ENCODE assay signal across 17 cellular contexts in the genomic region with DNA sequence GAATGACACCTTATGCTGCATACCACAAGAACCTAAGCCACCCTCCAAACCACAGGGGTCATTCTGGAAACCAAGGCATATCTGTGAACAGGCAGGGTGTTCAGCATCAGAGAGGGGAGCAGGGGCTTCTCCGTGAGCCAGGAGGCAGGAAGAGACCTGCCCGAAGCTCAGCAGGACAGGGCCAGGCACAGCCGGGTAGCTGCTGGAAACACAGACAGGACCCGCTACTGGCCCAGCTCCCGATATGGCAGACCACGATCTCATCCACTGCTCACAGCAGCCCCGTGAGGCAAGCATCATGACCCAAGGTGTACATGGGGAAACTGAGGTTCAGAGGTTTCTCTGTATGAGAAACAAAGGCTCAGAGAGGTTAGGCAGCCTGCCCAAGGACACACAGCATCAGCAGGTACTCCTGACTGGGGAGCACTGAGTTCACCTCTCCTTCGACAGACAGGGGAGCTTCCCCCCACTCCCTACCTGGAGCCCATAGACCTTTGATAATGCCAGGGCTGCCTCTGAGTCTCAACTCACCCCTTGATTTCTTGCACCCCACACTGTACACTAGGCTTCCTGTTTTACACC.
DNase-seq lines count a peak whose midpoint lies in the region; ATAC-seq, FAIRE-seq and TF ChIP-seq lines count a peak whose summit lies in the region.
"Had no signal": no experiment of that assay in that cellular context is flagged by ENCODE, and none has a peak within 500 bp of the region (broad histone marks: within the 10 kb centered on the region; RNA-seq: fewer than 3 reads in every experiment).

No MANE protein-coding gene starts in this region.

- no peak for ATAC-seq in activated CD8-positive, alpha-beta memory T cell treated with anti-CD3 and anti-CD28 coated beads, Interleukin-2, amount 10 ng/mL, durations not matched to agents 7 days and 5 days
- no peak for ATAC-seq in A549
- ATAC-seq in gastroesophageal sphincter = no peak
- ATAC-seq in GM18868 (IDR thresholded peaks at IDR 0.05; ENCODE audit: unreplicated experiment) = no peak
- ATAC-seq: GM12878 had no signal

- no peaks in the 10 kb centered on the region for H3K9me3 Mint-ChIP-seq in activated CD8-positive, alpha-beta memory T cell treated with anti-CD3 and anti-CD28 coated beads, Interleukin-2, amount 10 ng/mL, durations not matched to agents 7 days and 5 days (ENCODE audit: low read depth)

- intact Hi-C loops in esophagus muscularis mucosa (cut with DNase I) (no loop called here), posterior vena cava (cut with DNase I) (loop anchor here in 1 of 2 donors (5.0 kb wide), 1 partner anchor 1013 kb away; no protein-coding TSS in a partner anchor)

- H3K4me1 ChIP-seq in A549 = no peaks in the 10 kb centered on the region
- H3K4me1 ChIP-seq in esophagus muscularis mucosa = no peaks in the 10 kb centered on the region
- H3K4me1 ChIP-seq in gastroesophageal sphincter = no peaks in the 10 kb centered on the region
- H3K4me1 ChIP-seq: HAP-1 had no signal

- H3K36me3 Mint-ChIP-seq in activated CD8-positive, alpha-beta memory T cell treated with anti-CD3 and anti-CD28 coated beads, Interleukin-2, amount 10 ng/mL, durations not matched to agents 7 days and 5 days = no peaks in the 10 kb centered on the region
- H3K36me3 Mint-ChIP-seq: CD14-positive monocyte had no signal

- H3K4me3 ChIP-seq in A549 (no peak overlapping the region), esophagus muscularis mucosa (no peak overlapping the region), gastroesophageal sphincter (no peak overlapping the region)
- H3K4me3 ChIP-seq: GM12878, HAP-1 had no signal

- POLR2A ChIA-PET in A549 (lab: Yijun Ruan, JAX) = no interaction called here

- peaks cover 14% of the 10 kb centered on the region for H3K27me3 Mint-ChIP-seq in activated CD8-positive, alpha-beta memory T cell treated with anti-CD3 and anti-CD28 coated beads, Interleukin-2, amount 10 ng/mL, durations not matched to agents 7 days and 5 days

- TF ChIP-seq EP300 in A549 (IDR thresholded peaks at IDR 0.05) = no peak
- no peak for TF ChIP-seq EP300 in esophagus muscularis mucosa (IDR thresholded peaks at IDR 0.05)
- no peak for TF ChIP-seq EP300 in gastroesophageal sphincter (IDR thresholded peaks at IDR 0.05)

- CTCF ChIA-PET in activated CD8-positive, alpha-beta memory T cell treated with anti-CD3 and anti-CD28 coated beads, Interleukin-2, amount 10 ng/mL, durations not matched to agents 7 days and 5 days (lab: Charles Lee) = no interaction called here
- CTCF ChIA-PET in A549 (lab: Yijun Ruan, JAX) = interaction anchor here (1.2 to 2.5 kb wide), 2 partner anchors 10 to 25 kb away, joined by 5 to 9 read pairs; no protein-coding TSS in a partner anchor

- H3K4me2 ChIP-seq in A549 = no peak overlapping the region

- no peak for FAIRE-seq in A549 (lab: Jason Lieb, UNC)
- FAIRE-seq: GM12878, GM18507, GM19239 had no signal

- 60% methylated on average over 8 of the region's 8 CpGs for WGBS in A549 (ENCODE audit: missing lambda C conversion rate)
- WGBS in esophagus muscularis mucosa = 90% methylated on average over 2 of the region's 8 CpGs
- WGBS in gastroesophageal sphincter (ENCODE audit: low coverage in 1 of 2), 2 donors = 90% methylated on average over 1 of the region's 8 CpGs; no CpG with 5 or more reads in 1 of the 2 donors

- H3K4me3 Mint-ChIP-seq in activated CD8-positive, alpha-beta memory T cell treated with anti-CD3 and anti-CD28 coated beads, Interleukin-2, amount 10 ng/mL, durations not matched to agents 7 days and 5 days = no peak overlapping the region
- H3K4me3 Mint-ChIP-seq: CD14-positive monocyte had no signal

- TF ChIP-seq POLR2A in A549 (IDR thresholded peaks at IDR 0.05; ENCODE audit: low read length) (no peak), esophagus muscularis mucosa (IDR thresholded peaks at IDR 0.05; ENCODE audit: low read depth) (no peak), gastroesophageal sphincter (IDR thresholded peaks at IDR 0.05) (no peak)

- H3K9me3 ChIP-seq in A549 (no peaks in the 10 kb centered on the region), esophagus muscularis mucosa (no peaks in the 10 kb centered on the region), gastroesophageal sphincter (no peaks in the 10 kb centered on the region)
- H3K9me3 ChIP-seq: HAP-1 had no signal

- no peak overlapping the region for H3K27ac Mint-ChIP-seq in activated CD8-positive, alpha-beta memory T cell treated with anti-CD3 and anti-CD28 coated beads, Interleukin-2, amount 10 ng/mL, durations not matched to agents 7 days and 5 days

- no peak overlapping the region for H3K27ac ChIP-seq in A549
- no peak overlapping the region for H3K27ac ChIP-seq in esophagus muscularis mucosa (replicated peaks in 1 of 4)
- no peak overlapping the region for H3K27ac ChIP-seq in gastroesophageal sphincter

- H3K27me3 ChIP-seq in esophagus muscularis mucosa = peaks cover 0 to 42% (median 0%) of the 10 kb centered on the region in 4 donors
- H3K27me3 ChIP-seq in gastroesophageal sphincter = peaks cover 46% of the 10 kb centered on the region

- TF ChIP-seq CTCF in A549 (IDR thresholded peaks at IDR 0.05) (no peak), esophagus muscularis mucosa (IDR thresholded peaks at IDR 0.05) (no peak), gastroesophageal sphincter (IDR thresholded peaks at IDR 0.05) (no peak)

- no peaks in the 10 kb centered on the region for H3K4me1 Mint-ChIP-seq in activated CD8-positive, alpha-beta memory T cell treated with anti-CD3 and anti-CD28 coated beads, Interleukin-2, amount 10 ng/mL, durations not matched to agents 7 days and 5 days
- H3K4me1 Mint-ChIP-seq: CD14-positive monocyte had no signal

- DNase-seq in activated CD8-positive, alpha-beta memory T cell treated with anti-CD3 and anti-CD28 coated beads, Interleukin-2, amount 10 ng/mL, durations not matched to agents 7 days and 5 days = peak; percentile 28
- DNase-seq in activated CD8-positive, alpha-beta memory T cell treated with anti-CD3 and anti-CD28 coated beads, Interleukin-2, amount 50 U/mL, for 4 hours = no peak
- DNase-seq in A549 (ENCODE audit: low read depth in 1 of 2, low spot score in 1 of 2) = no peak
- peak; percentile 24 for DNase-seq in esophagus muscularis mucosa (ENCODE audit: extremely low spot score)
- DNase-seq in posterior vena cava (ENCODE audit: low spot score) = peak; percentile 46
- DNase-seq in AG08395 (ENCODE audit: low spot score) = no peak
- DNase-seq: MV-4-11, NCI-H1417 treated with DMSO at 0.1 percent for 48 hours, NCI-H524 treated with DMSO at 0.1 percent for 48 hours, RPMI8226 had no signal

- no peak for TF ChIP-seq RAD21 in A549 (conservative IDR thresholded peaks at IDR 0.05 in 1 of 2, IDR thresholded peaks at IDR 0.05 in 1 of 2)

- H3K36me3 ChIP-seq in esophagus muscularis mucosa (no peaks in the 10 kb centered on the region), gastroesophageal sphincter (no peaks in the 10 kb centered on the region)
- H3K36me3 ChIP-seq: HAP-1 had no signal

TF ChIP-seq in A549, 52 proteins besides CTCF, POLR2A, EP300 and RAD21:
- TF ChIP-seq, protein P1, sequence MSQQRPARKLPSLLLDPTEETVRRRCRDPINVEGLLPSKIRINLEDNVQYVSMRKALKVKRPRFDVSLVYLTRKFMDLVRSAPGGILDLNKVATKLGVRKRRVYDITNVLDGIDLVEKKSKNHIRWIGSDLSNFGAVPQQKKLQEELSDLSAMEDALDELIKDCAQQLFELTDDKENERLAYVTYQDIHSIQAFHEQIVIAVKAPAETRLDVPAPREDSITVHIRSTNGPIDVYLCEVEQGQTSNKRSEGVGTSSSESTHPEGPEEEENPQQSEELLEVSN (IDR thresholded peaks at IDR 0.05; ENCODE audit: borderline replicate concordance, low read depth) = no peak
- TF ChIP-seq BHLHE40 (IDR thresholded peaks at IDR 0.05; ENCODE audit: low read depth, low read length) (no peak), EHMT2 (IDR thresholded peaks at IDR 0.05; ENCODE audit: low read depth) (no peak), RFX5 (IDR thresholded peaks at IDR 0.05) (no peak), RNF2 (IDR thresholded peaks at IDR 0.05; ENCODE audit: borderline replicate concordance, low read depth) (no peak), HOXA7 (CRISPR knock-in tag; IDR thresholded peaks at IDR 0.05) (no peak), ZFP36 (IDR thresholded peaks at IDR 0.05; ENCODE audit: borderline replicate concordance, partially characterized antibody) (peak; percentile 21)

Comparison
In these comparisons a context has a peak if more than half of its experiments do, and no peak if none do; other contexts are left out.
1. DNase-seq: peak in activated CD8-positive, alpha-beta memory T cell treated with anti-CD3 and anti-CD28 coated beads, Interleukin-2, amount 10 ng/mL, durations not matched to agents 7 days and 5 days (single experiment), esophagus muscularis mucosa (single experiment) and posterior vena cava (single experiment); none in activated CD8-positive, alpha-beta memory T cell treated with anti-CD3 and anti-CD28 coated beads, Interleukin-2, amount 50 U/mL, for 4 hours (single experiment), A549 (0 of 2) and AG08395 (single experiment).